Comparison of ENCODE assay signal across 8 cellular contexts in the genomic region with DNA sequence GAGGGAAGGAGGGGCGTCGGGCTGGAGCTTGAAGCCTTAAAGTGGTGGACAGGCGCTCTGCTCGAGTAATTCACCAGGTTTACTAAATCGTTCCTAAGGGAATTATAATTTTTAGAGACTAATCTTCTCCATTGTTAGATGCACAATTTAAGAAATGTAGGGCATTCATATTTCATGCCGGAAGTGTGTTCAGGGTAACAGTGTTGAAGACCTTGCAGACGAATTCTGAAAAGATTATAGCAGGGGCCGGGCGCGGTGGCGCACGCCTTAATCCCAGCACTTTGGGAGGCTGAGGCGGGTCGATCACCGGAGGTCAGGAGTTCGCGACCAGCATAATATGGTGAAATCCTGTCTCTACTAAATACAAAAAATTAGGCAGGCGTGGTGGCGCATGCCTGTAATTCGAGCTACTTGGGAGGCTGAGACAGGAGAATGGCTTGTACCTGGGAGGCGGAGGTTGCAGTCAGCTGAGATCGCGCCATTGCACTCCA. TPM values are rescaled to one million over a fixed set of nuclear protein-coding genes. Genes with fewer than 3 reads are reported as not detected.
DNase-seq lines count a peak whose midpoint lies in the region; ATAC-seq and TF ChIP-seq lines count a peak whose summit lies in the region.

No MANE protein-coding gene starts in this region.

- H3K9me3 ChIP-seq in heart left ventricle = peaks cover 0 to under 1% (median 0%) of the 10 kb centered on the region in 12 donors

- H3K36me3 Mint-ChIP-seq in stimulated activated effector memory CD8-positive, alpha-beta T cell treated with anti-CD3 and anti-CD28 coated beads, Interleukin-12 subunit alpha, Interleukin-12 subunit beta, amount 100 ng/mL, for 72 hours = peaks cover 53% of the 10 kb centered on the region

- no peaks in the 10 kb centered on the region for H3K9me3 Mint-ChIP-seq in stimulated activated effector memory CD8-positive, alpha-beta T cell treated with anti-CD3 and anti-CD28 coated beads, Interleukin-12 subunit alpha, Interleukin-12 subunit beta, amount 100 ng/mL, for 72 hours

- peaks cover 0 to 37% (median 31%) of the 10 kb centered on the region in 9 donors for H3K36me3 ChIP-seq in heart left ventricle

- TF ChIP-seq POLR2A in heart left ventricle (IDR thresholded peaks at IDR 0.05) = peak in 1 of 2 donors; percentile 0

- TF ChIP-seq CTCF in heart left ventricle (IDR thresholded peaks at IDR 0.05) = no peak

- peak; percentile 5; the same call in 2 of the 3 replicates for ATAC-seq in SK-N-SH treated with all-trans-retinoic acid at 6 μM for 48 hours
- ATAC-seq in heart left ventricle = peak; percentile 2 to 14 (median 11)
- peak; percentile 5 for ATAC-seq in stimulated activated effector memory CD8-positive, alpha-beta T cell treated with anti-CD3 and anti-CD28 coated beads, Interleukin-12 subunit alpha, Interleukin-12 subunit beta, amount 100 ng/mL, for 72 hours
- no peak for ATAC-seq in GM18873 (IDR thresholded peaks at IDR 0.05; ENCODE audit: low FRiP score, unreplicated experiment)

- H3K4me3 ChIP-seq in heart left ventricle = peak overlapping the region; percentile 72 to 98 (median 82)

- peaks cover 5% of the 10 kb centered on the region for H3K4me1 Mint-ChIP-seq in stimulated activated effector memory CD8-positive, alpha-beta T cell treated with anti-CD3 and anti-CD28 coated beads, Interleukin-12 subunit alpha, Interleukin-12 subunit beta, amount 100 ng/mL, for 72 hours

- H3K4me3 Mint-ChIP-seq in stimulated activated effector memory CD8-positive, alpha-beta T cell treated with anti-CD3 and anti-CD28 coated beads, Interleukin-12 subunit alpha, Interleukin-12 subunit beta, amount 100 ng/mL, for 72 hours = no peak overlapping the region

- peaks cover 0 to 33% (median 23%) of the 10 kb centered on the region in 12 donors for H3K4me1 ChIP-seq in heart left ventricle

- no peaks in the 10 kb centered on the region for H3K27me3 ChIP-seq in heart left ventricle

- intact Hi-C loops in heart left ventricle (cut with DNase I) = loop anchor here in 1 of 10 donors (2.0 kb wide), 1 partner anchor 31 kb away; a partner anchor contains a TSS

- DNase-seq in stimulated activated CD8-positive, alpha-beta memory T cell treated with anti-CD3 and anti-CD28 coated beads, Interleukin-4, amount 100 ng/mL, for 24 hours (ENCODE audit: low read depth) = peak; percentile 1
- DNase-seq in stimulated activated CD8-positive, alpha-beta memory T cell treated with anti-CD3 and anti-CD28 coated beads, Interleukin-4, amount 100 ng/mL, for 48 hours = no peak
- peak in 1 of 5 donors; percentile 37 for DNase-seq in heart left ventricle
- DNase-seq in stimulated activated effector memory CD8-positive, alpha-beta T cell treated with anti-CD3 and anti-CD28 coated beads, Interleukin-12 subunit alpha, Interleukin-12 subunit beta, amount 100 ng/mL, for 72 hours (ENCODE audit: low spot score in 2 of 2) = no peak
- no peak for DNase-seq in NCI-H2227 treated with DMSO at 0.1 percent for 48 hours (lab: John Stamatoyannopoulos, UW)
- no peak for DNase-seq in occipital lobe (lab: John Stamatoyannopoulos, UW)

- 33 to 50% (median 40%) methylated on average over 23 of the region's 23 CpGs for WGBS in heart left ventricle, 4 donors

- H3K27ac Mint-ChIP-seq in stimulated activated effector memory CD8-positive, alpha-beta T cell treated with anti-CD3 and anti-CD28 coated beads, Interleukin-12 subunit alpha, Interleukin-12 subunit beta, amount 100 ng/mL, for 72 hours = no peak overlapping the region

- H3K27ac ChIP-seq in heart left ventricle = peak overlapping the region in 10 of 12 donors; percentile 35 to 93 (median 83)

TF ChIP-seq in SK-N-SH treated with all-trans-retinoic acid at 6 μM for 48 hours, 23 proteins besides CTCF, POLR2A, EP300 and RAD21:
- TF ChIP-seq CSDC2 (CRISPR knock-in tag; IDR thresholded peaks at IDR 0.05) = no peak
- TF ChIP-seq, protein P1, sequence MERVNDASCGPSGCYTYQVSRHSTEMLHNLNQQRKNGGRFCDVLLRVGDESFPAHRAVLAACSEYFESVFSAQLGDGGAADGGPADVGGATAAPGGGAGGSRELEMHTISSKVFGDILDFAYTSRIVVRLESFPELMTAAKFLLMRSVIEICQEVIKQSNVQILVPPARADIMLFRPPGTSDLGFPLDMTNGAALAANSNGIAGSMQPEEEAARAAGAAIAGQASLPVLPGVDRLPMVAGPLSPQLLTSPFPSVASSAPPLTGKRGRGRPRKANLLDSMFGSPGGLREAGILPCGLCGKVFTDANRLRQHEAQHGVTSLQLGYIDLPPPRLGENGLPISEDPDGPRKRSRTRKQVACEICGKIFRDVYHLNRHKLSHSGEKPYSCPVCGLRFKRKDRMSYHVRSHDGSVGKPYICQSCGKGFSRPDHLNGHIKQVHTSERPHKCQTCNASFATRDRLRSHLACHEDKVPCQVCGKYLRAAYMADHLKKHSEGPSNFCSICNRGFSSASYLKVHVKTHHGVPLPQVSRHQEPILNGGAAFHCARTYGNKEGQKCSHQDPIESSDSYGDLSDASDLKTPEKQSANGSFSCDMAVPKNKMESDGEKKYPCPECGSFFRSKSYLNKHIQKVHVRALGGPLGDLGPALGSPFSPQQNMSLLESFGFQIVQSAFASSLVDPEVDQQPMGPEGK (CRISPR knock-in tag; IDR thresholded peaks at IDR 0.05; ENCODE audit: borderline replicate concordance) = no peak
- TF ChIP-seq, protein P2, sequence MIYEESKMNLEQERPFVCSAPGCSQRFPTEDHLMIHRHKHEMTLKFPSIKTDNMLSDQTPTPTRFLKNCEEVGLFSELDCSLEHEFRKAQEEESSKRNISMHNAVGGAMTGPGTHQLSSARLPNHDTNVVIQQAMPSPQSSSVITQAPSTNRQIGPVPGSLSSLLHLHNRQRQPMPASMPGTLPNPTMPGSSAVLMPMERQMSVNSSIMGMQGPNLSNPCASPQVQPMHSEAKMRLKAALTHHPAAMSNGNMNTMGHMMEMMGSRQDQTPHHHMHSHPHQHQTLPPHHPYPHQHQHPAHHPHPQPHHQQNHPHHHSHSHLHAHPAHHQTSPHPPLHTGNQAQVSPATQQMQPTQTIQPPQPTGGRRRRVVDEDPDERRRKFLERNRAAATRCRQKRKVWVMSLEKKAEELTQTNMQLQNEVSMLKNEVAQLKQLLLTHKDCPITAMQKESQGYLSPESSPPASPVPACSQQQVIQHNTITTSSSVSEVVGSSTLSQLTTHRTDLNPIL (CRISPR knock-in tag; IDR thresholded peaks at IDR 0.05; ENCODE audit: low read depth) = no peak
- no peak for TF ChIP-seq TCF4 (CRISPR knock-in tag; IDR thresholded peaks at IDR 0.05; ENCODE audit: borderline replicate concordance)

RNA-seq across cellular contexts. Expression of a gene that starts 0.4 kb away (rescaled TPM):
- 100 to 1,000 TPM in 7 of 9 donors, 10 to 100 TPM in 2; 23.8 to 156 (median 115) TPM for total RNA-seq in heart left ventricle
- 100 to 1,000 TPM in 1 of 2 donors, 10 to 100 TPM in 1; 88.4 to 110 TPM for polyA plus RNA-seq in heart left ventricle
- 22.3 TPM for total RNA-seq in occipital lobe

RNA-seq across cellular contexts. Expression of a gene that starts 31.4 kb away (rescaled TPM):
- total RNA-seq in heart left ventricle = 100 to 1,000 TPM in 2 of 9 donors, 10 to 100 TPM in 7; 70.5 to 103 (median 87.1) TPM
- 10 to 100 TPM; 36.8 to 61.6 TPM for polyA plus RNA-seq in heart left ventricle
- 81.9 TPM for total RNA-seq in occipital lobe

RNA-seq across cellular contexts. Expression of a gene that starts 46.1 kb away (rescaled TPM):
- total RNA-seq in heart left ventricle = under 1 TPM in 2 of 9 donors, not detected in 7; 0.15 to 0.16 TPM
- polyA plus RNA-seq in heart left ventricle = not detected
- total RNA-seq in occipital lobe = not detected
